Comparison of ENCODE assay signal across 8 cellular contexts in the genomic region with DNA sequence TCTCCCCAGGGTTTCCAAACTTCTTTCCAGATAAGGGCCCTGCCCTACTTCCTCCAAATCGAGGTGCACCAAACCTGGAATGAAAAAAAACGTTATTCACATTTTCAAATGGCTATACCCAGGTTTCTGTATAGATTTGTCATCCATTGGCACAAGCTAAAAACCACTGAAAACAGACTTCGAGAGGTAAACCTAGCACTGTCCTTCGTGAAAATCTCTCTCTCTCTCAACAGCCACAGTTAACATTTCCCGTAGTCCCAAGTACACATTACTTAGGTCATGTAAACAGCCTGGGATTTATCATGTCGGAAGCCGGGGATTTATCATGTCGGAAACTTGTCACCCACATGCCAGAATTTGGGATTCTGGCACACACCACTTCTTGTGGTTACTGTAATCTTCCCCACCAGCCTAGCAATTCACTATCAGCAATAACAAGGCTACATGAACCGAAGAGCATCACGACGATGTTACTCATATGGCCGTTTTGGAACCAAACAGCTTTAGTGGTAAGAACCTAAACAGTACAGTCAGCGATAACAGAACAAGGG.
A peak's percentile ranks its signal among the peaks of the same experiment; 100 is the strongest.
DNase-seq lines count a peak whose midpoint lies in the region; ATAC-seq lines count a peak whose summit lies in the region.

No MANE protein-coding gene starts in this region.

- peaks cover 71% of the 10 kb centered on the region for H3K4me1 Mint-ChIP-seq in central memory CD8-positive, alpha-beta T cell

- no peak for DNase-seq in central memory CD8-positive, alpha-beta T cell (ENCODE audit: low spot score in 2 of 2)
- no peak for DNase-seq in LoVo (ENCODE audit: low spot score)
- DNase-seq in T1000 (lab: John Stamatoyannopoulos, UW), result no peak

- H3K9me3 Mint-ChIP-seq in central memory CD8-positive, alpha-beta T cell, result no peaks in the 10 kb centered on the region

- H3K4me3 ChIP-seq in BLaER1 (peak overlapping the region; percentile 89), muscle layer of colon (ENCODE audit: low read depth in 1 of 2, low read length in 2 of 2) (peak overlapping the region; percentile 83 to 99)

- H3K9ac ChIP-seq in BLaER1 (peak overlapping the region; percentile 100), muscle layer of colon (ENCODE audit: low read length) (peak overlapping the region; percentile 100)

- H3K27me3 Mint-ChIP-seq in central memory CD8-positive, alpha-beta T cell, result no peaks in the 10 kb centered on the region

- H3K4me1 ChIP-seq in BLaER1 (peaks cover 64% of the 10 kb centered on the region), muscle layer of colon (ENCODE audit: insufficient read depth, low read length) (peaks cover 57% of the 10 kb centered on the region)

- H3K27me3 ChIP-seq in BLaER1 (no peaks in the 10 kb centered on the region), muscle layer of colon (ENCODE audit: control insufficient read depth in 1 of 2, insufficient read depth in 2 of 2, low read length in 2 of 2) (no peaks in the 10 kb centered on the region)

- peaks cover 87% of the 10 kb centered on the region for H4K20me1 ChIP-seq in BLaER1

- H3K36me3 ChIP-seq in BLaER1 (peaks cover 65% of the 10 kb centered on the region), KOPT-K1 (ENCODE audit: insufficient read depth, low read length) (peaks cover 73% of the 10 kb centered on the region), muscle layer of colon (ENCODE audit: insufficient read depth, low read length) (peaks cover 56% of the 10 kb centered on the region)

- peaks cover 84% of the 10 kb centered on the region for H3K36me3 Mint-ChIP-seq in central memory CD8-positive, alpha-beta T cell (ENCODE audit: insufficient read depth)

- peak overlapping the region; percentile 100 for H3K27ac ChIP-seq in BLaER1
- H3K27ac ChIP-seq in KOPT-K1 (ENCODE audit: low read depth, low read length, poor library complexity, severe bottlenecking), result peak overlapping the region; percentile 100
- H3K27ac ChIP-seq in muscle layer of colon (ENCODE audit: low read depth, low read length), result peak overlapping the region; percentile 100

- peak overlapping the region; percentile 100 for H3K27ac Mint-ChIP-seq in central memory CD8-positive, alpha-beta T cell (ENCODE audit: low read depth)

- ATAC-seq in central memory CD8-positive, alpha-beta T cell (replicated peaks; ENCODE audit: extremely low read depth, poor library complexity, severe bottlenecking), result no peak
- ATAC-seq in HG03432 (IDR thresholded peaks at IDR 0.05; ENCODE audit: unreplicated experiment) (no peak), HG03565 (IDR thresholded peaks at IDR 0.05; ENCODE audit: unreplicated experiment) (no peak)

- peak overlapping the region; percentile 76 for H3K4me2 ChIP-seq in BLaER1

- H3K4me3 Mint-ChIP-seq in central memory CD8-positive, alpha-beta T cell, result peak overlapping the region; percentile 100

- no peaks in the 10 kb centered on the region for H3K9me3 ChIP-seq in BLaER1
- H3K9me3 ChIP-seq in KOPT-K1 (ENCODE audit: insufficient read depth, low read length, poor library complexity, severe bottlenecking), result no peaks in the 10 kb centered on the region
- no peaks in the 10 kb centered on the region for H3K9me3 ChIP-seq in muscle layer of colon (ENCODE audit: low read length)
